In the genomic region with DNA sequence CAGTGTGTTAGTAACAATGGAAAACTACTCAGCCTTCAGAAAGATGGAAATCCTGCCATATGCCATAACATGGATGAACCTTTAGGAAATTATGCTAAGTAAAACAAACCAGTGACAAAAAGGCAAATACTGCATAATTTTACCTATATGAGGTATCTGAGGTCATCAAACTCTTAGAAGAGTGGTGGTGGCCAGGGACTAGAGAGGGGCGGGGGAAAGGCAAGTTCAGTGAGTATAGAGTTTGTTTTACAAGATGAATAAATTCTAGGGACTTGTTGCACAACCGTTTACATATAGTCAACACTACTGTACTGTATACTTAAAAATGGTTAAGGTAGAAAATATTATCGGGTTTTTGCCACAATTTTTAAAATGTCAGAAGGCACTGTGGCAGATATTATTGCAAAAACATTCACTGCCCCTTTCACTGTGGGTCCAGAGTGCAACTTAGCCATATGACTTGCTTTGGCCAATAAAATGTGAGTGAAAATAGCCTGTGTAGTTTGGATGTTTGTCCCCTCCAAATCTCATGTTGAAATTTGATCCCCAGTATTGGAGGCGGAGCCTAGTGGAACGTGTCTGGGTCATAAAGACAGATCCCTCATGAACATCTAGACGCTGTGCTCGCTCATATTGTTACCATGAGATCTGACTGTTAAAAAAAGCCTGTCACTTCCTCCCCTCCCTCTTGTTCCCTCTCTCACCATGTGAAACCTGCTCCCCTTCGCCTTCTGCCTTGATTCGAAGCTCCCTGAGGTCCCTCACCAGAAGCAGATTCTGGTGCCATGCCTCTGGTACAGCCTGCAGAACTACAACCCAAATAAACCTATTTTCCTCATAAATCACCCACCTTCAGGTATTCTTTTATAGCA, we compare ENCODE assay signal across 1 cellular context.
TF ChIP-seq lines count a peak whose summit lies in the region.

No MANE protein-coding gene starts in this region.

TF ChIP-seq in HepG2, 621 proteins besides CTCF, POLR2A, EP300 and RAD21 (continued from another document and continues in another):
- TF ChIP-seq ZNF607 (CRISPR knock-in tag; IDR thresholded peaks at IDR 0.05; ENCODE audit: borderline replicate concordance) (no peak), ZNF296 (CRISPR knock-in tag; conservative IDR thresholded peaks at IDR 0.05) (no peak), HOXA3 (CRISPR knock-in tag; IDR thresholded peaks at IDR 0.05) (no peak), POLR2G (IDR thresholded peaks at IDR 0.05; ENCODE audit: low read depth, low read length) (peak; percentile 44; the same call in 1 of the 2 replicates), ZFP90 (CRISPR knock-in tag; IDR thresholded peaks at IDR 0.05; ENCODE audit: borderline replicate concordance) (no peak), SPEN (CRISPR knock-in tag; IDR thresholded peaks at IDR 0.05; ENCODE audit: low read depth) (peak; percentile 54; the same call in 1 of the 2 replicates), MIER3 (CRISPR knock-in tag; IDR thresholded peaks at IDR 0.05; ENCODE audit: borderline replicate concordance) (0 out of 2 replicates have a peak, but pooled peaks have one; percentile 76), MEIS2 (CRISPR knock-in tag; IDR thresholded peaks at IDR 0.05) (0 out of 2 replicates have a peak, but pooled peaks have one; percentile 61), IKZF5 (CRISPR knock-in tag; IDR thresholded peaks at IDR 0.05) (peak; percentile 76), TBX2 (CRISPR knock-in tag; IDR thresholded peaks at IDR 0.05; ENCODE audit: borderline replicate concordance) (peak; percentile 64; the same call in 1 of the 2 replicates), NFYC (CRISPR knock-in tag; IDR thresholded peaks at IDR 0.05) (peak; percentile 89), TP53 (CRISPR knock-in tag; conservative IDR thresholded peaks at IDR 0.05) (no peak), PHF21A (CRISPR knock-in tag; IDR thresholded peaks at IDR 0.05) (peak; percentile 45), FOXK2 (IDR thresholded peaks at IDR 0.05) (0 out of 2 replicates have a peak, but pooled peaks have one; percentile 35), ZNF317 (CRISPR knock-in tag; IDR thresholded peaks at IDR 0.05) (no peak), NFE2L1 (CRISPR knock-in tag; IDR thresholded peaks at IDR 0.05; ENCODE audit: borderline replicate concordance) (no peak), ARNT2 (CRISPR knock-in tag; IDR thresholded peaks at IDR 0.05; ENCODE audit: low read depth) (0 out of 2 replicates have a peak, but pooled peaks have one; percentile 32), ZNF639 (CRISPR knock-in tag; conservative IDR thresholded peaks at IDR 0.05) (0 out of 2 replicates have a peak, but pooled peaks have one; percentile 21), IKZF1 (IDR thresholded peaks at IDR 0.05) (no peak), KLF6 (CRISPR knock-in tag; IDR thresholded peaks at IDR 0.05) (peak; percentile 66), ZBTB7B (CRISPR knock-in tag; IDR thresholded peaks at IDR 0.05) (no peak), ZBTB26 (CRISPR knock-in tag; IDR thresholded peaks at IDR 0.05; ENCODE audit: borderline replicate concordance) (no peak), PATZ1 (CRISPR knock-in tag; IDR thresholded peaks at IDR 0.05) (peak; percentile 36; the same call in 1 of the 2 replicates), ZNF138 (CRISPR knock-in tag; IDR thresholded peaks at IDR 0.05; ENCODE audit: low read depth) (no peak), WIZ (CRISPR knock-in tag; IDR thresholded peaks at IDR 0.05) (peak; percentile 36; the same call in 1 of the 2 replicates), HOXA7 (CRISPR knock-in tag; IDR thresholded peaks at IDR 0.05) (no peak), ZNF576 (CRISPR knock-in tag; IDR thresholded peaks at IDR 0.05) (no peak)
- TF ChIP-seq, protein P1, sequence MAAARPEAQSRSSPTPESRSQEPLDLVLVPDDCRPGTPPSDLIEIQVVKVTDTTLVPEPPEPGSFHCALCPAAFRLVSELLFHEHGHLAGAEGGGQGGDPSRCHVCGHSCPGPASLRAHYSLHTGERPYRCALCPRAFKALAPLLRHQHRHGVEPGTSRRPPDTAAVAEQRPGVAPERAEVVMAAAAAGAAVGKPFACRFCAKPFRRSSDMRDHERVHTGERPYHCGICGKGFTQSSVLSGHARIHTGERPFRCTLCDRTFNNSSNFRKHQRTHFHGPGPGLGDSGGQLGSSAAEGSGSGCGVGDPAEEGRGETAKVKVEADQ (CRISPR knock-in tag; IDR thresholded peaks at IDR 0.05; ENCODE audit: borderline replicate concordance), result no peak
- TF ChIP-seq, protein P2, sequence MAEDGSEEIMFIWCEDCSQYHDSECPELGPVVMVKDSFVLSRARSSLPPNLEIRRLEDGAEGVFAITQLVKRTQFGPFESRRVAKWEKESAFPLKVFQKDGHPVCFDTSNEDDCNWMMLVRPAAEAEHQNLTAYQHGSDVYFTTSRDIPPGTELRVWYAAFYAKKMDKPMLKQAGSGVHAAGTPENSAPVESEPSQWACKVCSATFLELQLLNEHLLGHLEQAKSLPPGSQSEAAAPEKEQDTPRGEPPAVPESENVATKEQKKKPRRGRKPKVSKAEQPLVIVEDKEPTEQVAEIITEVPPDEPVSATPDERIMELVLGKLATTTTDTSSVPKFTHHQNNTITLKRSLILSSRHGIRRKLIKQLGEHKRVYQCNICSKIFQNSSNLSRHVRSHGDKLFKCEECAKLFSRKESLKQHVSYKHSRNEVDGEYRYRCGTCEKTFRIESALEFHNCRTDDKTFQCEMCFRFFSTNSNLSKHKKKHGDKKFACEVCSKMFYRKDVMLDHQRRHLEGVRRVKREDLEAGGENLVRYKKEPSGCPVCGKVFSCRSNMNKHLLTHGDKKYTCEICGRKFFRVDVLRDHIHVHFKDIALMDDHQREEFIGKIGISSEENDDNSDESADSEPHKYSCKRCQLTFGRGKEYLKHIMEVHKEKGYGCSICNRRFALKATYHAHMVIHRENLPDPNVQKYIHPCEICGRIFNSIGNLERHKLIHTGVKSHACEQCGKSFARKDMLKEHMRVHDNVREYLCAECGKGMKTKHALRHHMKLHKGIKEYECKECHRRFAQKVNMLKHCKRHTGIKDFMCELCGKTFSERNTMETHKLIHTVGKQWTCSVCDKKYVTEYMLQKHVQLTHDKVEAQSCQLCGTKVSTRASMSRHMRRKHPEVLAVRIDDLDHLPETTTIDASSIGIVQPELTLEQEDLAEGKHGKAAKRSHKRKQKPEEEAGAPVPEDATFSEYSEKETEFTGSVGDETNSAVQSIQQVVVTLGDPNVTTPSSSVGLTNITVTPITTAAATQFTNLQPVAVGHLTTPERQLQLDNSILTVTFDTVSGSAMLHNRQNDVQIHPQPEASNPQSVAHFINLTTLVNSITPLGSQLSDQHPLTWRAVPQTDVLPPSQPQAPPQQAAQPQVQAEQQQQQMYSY (CRISPR knock-in tag; IDR thresholded peaks at IDR 0.05), result no peak
- TF ChIP-seq, protein P3, sequence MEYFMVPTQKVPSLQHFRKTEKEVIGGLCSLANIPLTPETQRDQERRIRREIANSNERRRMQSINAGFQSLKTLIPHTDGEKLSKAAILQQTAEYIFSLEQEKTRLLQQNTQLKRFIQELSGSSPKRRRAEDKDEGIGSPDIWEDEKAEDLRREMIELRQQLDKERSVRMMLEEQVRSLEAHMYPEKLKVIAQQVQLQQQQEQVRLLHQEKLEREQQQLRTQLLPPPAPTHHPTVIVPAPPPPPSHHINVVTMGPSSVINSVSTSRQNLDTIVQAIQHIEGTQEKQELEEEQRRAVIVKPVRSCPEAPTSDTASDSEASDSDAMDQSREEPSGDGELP (IDR thresholded peaks at IDR 0.05; ENCODE audit: borderline replicate concordance, low read depth), result no peak
- TF ChIP-seq, protein P4, sequence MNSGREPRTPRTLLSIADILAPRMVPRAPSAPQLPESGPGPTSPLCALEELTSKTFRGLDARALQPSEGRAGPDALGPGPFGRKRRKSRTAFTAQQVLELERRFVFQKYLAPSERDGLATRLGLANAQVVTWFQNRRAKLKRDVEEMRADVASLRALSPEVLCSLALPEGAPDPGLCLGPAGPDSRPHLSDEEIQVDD (CRISPR knock-in tag; IDR thresholded peaks at IDR 0.05; ENCODE audit: borderline replicate concordance), result no peak
- TF ChIP-seq, protein P5, sequence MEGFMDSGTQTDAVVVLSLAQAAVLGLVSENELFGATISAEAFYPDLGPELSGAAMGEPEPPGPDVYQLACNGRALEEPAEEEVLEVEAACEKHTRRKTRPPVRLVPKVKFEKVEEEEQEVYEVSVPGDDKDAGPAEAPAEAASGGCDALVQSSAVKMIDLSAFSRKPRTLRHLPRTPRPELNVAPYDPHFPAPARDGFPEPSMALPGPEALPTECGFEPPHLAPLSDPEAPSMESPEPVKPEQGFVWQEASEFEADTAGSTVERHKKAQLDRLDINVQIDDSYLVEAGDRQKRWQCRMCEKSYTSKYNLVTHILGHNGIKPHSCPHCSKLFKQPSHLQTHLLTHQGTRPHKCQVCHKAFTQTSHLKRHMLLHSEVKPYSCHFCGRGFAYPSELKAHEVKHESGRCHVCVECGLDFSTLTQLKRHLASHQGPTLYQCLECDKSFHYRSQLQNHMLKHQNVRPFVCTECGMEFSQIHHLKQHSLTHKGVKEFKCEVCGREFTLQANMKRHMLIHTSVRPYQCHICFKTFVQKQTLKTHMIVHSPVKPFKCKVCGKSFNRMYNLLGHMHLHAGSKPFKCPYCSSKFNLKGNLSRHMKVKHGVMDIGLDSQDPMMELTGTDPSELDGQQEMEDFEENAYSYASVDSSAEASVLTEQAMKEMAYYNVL (CRISPR knock-in tag; IDR thresholded peaks at IDR 0.05; ENCODE audit: borderline replicate concordance), result no peak
- TF ChIP-seq, protein P6, sequence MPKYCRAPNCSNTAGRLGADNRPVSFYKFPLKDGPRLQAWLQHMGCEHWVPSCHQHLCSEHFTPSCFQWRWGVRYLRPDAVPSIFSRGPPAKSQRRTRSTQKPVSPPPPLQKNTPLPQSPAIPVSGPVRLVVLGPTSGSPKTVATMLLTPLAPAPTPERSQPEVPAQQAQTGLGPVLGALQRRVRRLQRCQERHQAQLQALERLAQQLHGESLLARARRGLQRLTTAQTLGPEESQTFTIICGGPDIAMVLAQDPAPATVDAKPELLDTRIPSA (CRISPR knock-in tag; IDR thresholded peaks at IDR 0.05; ENCODE audit: borderline replicate concordance), result no peak
- TF ChIP-seq, protein P7, sequence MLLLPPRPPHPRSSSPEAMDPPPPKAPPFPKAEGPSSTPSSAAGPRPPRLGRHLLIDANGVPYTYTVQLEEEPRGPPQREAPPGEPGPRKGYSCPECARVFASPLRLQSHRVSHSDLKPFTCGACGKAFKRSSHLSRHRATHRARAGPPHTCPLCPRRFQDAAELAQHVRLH (CRISPR knock-in tag; IDR thresholded peaks at IDR 0.05; ENCODE audit: borderline replicate concordance, low read depth), result peak; percentile 68; the same call in 1 of the 2 replicates
- TF ChIP-seq, protein P8, sequence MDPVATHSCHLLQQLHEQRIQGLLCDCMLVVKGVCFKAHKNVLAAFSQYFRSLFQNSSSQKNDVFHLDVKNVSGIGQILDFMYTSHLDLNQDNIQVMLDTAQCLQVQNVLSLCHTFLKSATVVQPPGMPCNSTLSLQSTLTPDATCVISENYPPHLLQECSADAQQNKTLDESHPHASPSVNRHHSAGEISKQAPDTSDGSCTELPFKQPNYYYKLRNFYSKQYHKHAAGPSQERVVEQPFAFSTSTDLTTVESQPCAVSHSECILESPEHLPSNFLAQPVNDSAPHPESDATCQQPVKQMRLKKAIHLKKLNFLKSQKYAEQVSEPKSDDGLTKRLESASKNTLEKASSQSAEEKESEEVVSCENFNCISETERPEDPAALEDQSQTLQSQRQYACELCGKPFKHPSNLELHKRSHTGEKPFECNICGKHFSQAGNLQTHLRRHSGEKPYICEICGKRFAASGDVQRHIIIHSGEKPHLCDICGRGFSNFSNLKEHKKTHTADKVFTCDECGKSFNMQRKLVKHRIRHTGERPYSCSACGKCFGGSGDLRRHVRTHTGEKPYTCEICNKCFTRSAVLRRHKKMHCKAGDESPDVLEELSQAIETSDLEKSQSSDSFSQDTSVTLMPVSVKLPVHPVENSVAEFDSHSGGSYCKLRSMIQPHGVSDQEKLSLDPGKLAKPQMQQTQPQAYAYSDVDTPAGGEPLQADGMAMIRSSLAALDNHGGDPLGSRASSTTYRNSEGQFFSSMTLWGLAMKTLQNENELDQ (CRISPR knock-in tag; IDR thresholded peaks at IDR 0.05; ENCODE audit: borderline replicate concordance), result no peak
